In genomic region chr17:930258-930657, GRCh38 we compare ENCODE assay signal across 1 cellular context.
A peak's percentile ranks its signal among the peaks of the same experiment; 100 is the strongest.
TF ChIP-seq lines count a peak whose summit lies in the region.

No MANE protein-coding gene starts in this region.

TF ChIP-seq in HepG2, 621 proteins besides CTCF, POLR2A, EP300 and RAD21 (continued from another document and continues in another):
- no peak for TF ChIP-seq ZNF142 (CRISPR knock-in tag; IDR thresholded peaks at IDR 0.05)
- TF ChIP-seq, protein P1, sequence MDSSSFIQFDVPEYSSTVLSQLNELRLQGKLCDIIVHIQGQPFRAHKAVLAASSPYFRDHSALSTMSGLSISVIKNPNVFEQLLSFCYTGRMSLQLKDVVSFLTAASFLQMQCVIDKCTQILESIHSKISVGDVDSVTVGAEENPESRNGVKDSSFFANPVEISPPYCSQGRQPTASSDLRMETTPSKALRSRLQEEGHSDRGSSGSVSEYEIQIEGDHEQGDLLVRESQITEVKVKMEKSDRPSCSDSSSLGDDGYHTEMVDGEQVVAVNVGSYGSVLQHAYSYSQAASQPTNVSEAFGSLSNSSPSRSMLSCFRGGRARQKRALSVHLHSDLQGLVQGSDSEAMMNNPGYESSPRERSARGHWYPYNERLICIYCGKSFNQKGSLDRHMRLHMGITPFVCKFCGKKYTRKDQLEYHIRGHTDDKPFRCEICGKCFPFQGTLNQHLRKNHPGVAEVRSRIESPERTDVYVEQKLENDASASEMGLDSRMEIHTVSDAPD (CRISPR knock-in tag; IDR thresholded peaks at IDR 0.05), result peak; percentile 76; the same call in 1 of the 2 replicates
- TF ChIP-seq NR1H2 (CRISPR knock-in tag; IDR thresholded peaks at IDR 0.05; ENCODE audit: borderline replicate concordance, low read depth), result no peak
- peak; percentile 36; the same call in 1 of the 2 replicates for TF ChIP-seq HINFP (CRISPR knock-in tag; IDR thresholded peaks at IDR 0.05; ENCODE audit: low read depth)
- peak; percentile 71 for TF ChIP-seq ZNF670 (CRISPR knock-in tag; IDR thresholded peaks at IDR 0.05; ENCODE audit: borderline replicate concordance)
- TF ChIP-seq DBP (CRISPR knock-in tag; IDR thresholded peaks at IDR 0.05; ENCODE audit: not compliant biosample characterization), result no peak
- TF ChIP-seq ZFAT (CRISPR knock-in tag; conservative IDR thresholded peaks at IDR 0.05), result no peak
- 0 out of 2 replicates have a peak, but pooled peaks have one; percentile 31 for TF ChIP-seq ZSCAN22 (CRISPR knock-in tag; IDR thresholded peaks at IDR 0.05)
- no peak for TF ChIP-seq ZNF44 (CRISPR knock-in tag; IDR thresholded peaks at IDR 0.05)
- TF ChIP-seq ZNF496 (CRISPR knock-in tag; IDR thresholded peaks at IDR 0.05; ENCODE audit: insufficient replicate concordance), result no peak
- peak; percentile 90 for TF ChIP-seq ATF2 (CRISPR knock-in tag; IDR thresholded peaks at IDR 0.05)
- no peak for TF ChIP-seq RFX5 (IDR thresholded peaks at IDR 0.05; ENCODE audit: low read depth, low read length)
- TF ChIP-seq ZNF256 (CRISPR knock-in tag; conservative IDR thresholded peaks at IDR 0.05), result no peak
- no peak for TF ChIP-seq TCF12 (IDR thresholded peaks at IDR 0.05)
- TF ChIP-seq TCF12 (CRISPR knock-in tag; IDR thresholded peaks at IDR 0.05), result 0 out of 2 replicates have a peak, but pooled peaks have one; percentile 34
- TF ChIP-seq GLI4 (CRISPR knock-in tag; IDR thresholded peaks at IDR 0.05; ENCODE audit: borderline replicate concordance), result no peak; the same call in 1 of the 2 replicates
- TF ChIP-seq TEAD3 (CRISPR knock-in tag; optimal IDR thresholded peaks at IDR 0.05; ENCODE audit: borderline replicate concordance), result peak; percentile 98
- no peak for TF ChIP-seq THYN1 (CRISPR knock-in tag; IDR thresholded peaks at IDR 0.05; ENCODE audit: borderline replicate concordance, low read depth)
- TF ChIP-seq FOXK2 (IDR thresholded peaks at IDR 0.05), result peak; percentile 98
- no peak for TF ChIP-seq MAZ (IDR thresholded peaks at IDR 0.05; ENCODE audit: borderline replicate concordance, low read depth, low read length)
- TF ChIP-seq MAZ (CRISPR knock-in tag; IDR thresholded peaks at IDR 0.05; ENCODE audit: low read depth), result no peak
- no peak for TF ChIP-seq ZNF619 (CRISPR knock-in tag; IDR thresholded peaks at IDR 0.05)
- TF ChIP-seq EZH2 (conservative IDR thresholded peaks at IDR 0.05; ENCODE audit: low read depth, low read length), result no peak
- peak; percentile 79 for TF ChIP-seq HNF4A (CRISPR knock-in tag; IDR thresholded peaks at IDR 0.05)
- TF ChIP-seq KDM5A (IDR thresholded peaks at IDR 0.05; ENCODE audit: borderline replicate concordance, low read length), result no peak; the same call in 1 of the 2 replicates
- peak; percentile 94 for TF ChIP-seq IKZF5 (CRISPR knock-in tag; IDR thresholded peaks at IDR 0.05)
- no peak for TF ChIP-seq JDP2 (CRISPR knock-in tag; IDR thresholded peaks at IDR 0.05; ENCODE audit: borderline replicate concordance)
- TF ChIP-seq BATF2 (CRISPR knock-in tag; IDR thresholded peaks at IDR 0.05), result 0 out of 2 replicates have a peak, but pooled peaks have one; percentile 72
- TF ChIP-seq ZNF333 (CRISPR knock-in tag; IDR thresholded peaks at IDR 0.05; ENCODE audit: borderline replicate concordance), result no peak
- no peak for TF ChIP-seq SMAD1 (CRISPR knock-in tag; IDR thresholded peaks at IDR 0.05; ENCODE audit: borderline replicate concordance, low read depth)
- 0 out of 2 replicates have a peak, but pooled peaks have one; percentile 72 for TF ChIP-seq ZSCAN30 (CRISPR knock-in tag; IDR thresholded peaks at IDR 0.05)
- TF ChIP-seq, protein P2, sequence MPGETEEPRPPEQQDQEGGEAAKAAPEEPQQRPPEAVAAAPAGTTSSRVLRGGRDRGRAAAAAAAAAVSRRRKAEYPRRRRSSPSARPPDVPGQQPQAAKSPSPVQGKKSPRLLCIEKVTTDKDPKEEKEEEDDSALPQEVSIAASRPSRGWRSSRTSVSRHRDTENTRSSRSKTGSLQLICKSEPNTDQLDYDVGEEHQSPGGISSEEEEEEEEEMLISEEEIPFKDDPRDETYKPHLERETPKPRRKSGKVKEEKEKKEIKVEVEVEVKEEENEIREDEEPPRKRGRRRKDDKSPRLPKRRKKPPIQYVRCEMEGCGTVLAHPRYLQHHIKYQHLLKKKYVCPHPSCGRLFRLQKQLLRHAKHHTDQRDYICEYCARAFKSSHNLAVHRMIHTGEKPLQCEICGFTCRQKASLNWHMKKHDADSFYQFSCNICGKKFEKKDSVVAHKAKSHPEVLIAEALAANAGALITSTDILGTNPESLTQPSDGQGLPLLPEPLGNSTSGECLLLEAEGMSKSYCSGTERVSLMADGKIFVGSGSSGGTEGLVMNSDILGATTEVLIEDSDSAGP (CRISPR knock-in tag; IDR thresholded peaks at IDR 0.05; ENCODE audit: borderline replicate concordance), result 0 out of 2 replicates have a peak, but pooled peaks have one; percentile 35
- TF ChIP-seq DNMT3B (CRISPR knock-in tag; conservative IDR thresholded peaks at IDR 0.05), result peak; percentile 91; the same call in 1 of the 2 replicates
- peak; percentile 89; the same call in 1 of the 2 replicates for TF ChIP-seq TOE1 (CRISPR knock-in tag; IDR thresholded peaks at IDR 0.05)
- TF ChIP-seq, protein P3, sequence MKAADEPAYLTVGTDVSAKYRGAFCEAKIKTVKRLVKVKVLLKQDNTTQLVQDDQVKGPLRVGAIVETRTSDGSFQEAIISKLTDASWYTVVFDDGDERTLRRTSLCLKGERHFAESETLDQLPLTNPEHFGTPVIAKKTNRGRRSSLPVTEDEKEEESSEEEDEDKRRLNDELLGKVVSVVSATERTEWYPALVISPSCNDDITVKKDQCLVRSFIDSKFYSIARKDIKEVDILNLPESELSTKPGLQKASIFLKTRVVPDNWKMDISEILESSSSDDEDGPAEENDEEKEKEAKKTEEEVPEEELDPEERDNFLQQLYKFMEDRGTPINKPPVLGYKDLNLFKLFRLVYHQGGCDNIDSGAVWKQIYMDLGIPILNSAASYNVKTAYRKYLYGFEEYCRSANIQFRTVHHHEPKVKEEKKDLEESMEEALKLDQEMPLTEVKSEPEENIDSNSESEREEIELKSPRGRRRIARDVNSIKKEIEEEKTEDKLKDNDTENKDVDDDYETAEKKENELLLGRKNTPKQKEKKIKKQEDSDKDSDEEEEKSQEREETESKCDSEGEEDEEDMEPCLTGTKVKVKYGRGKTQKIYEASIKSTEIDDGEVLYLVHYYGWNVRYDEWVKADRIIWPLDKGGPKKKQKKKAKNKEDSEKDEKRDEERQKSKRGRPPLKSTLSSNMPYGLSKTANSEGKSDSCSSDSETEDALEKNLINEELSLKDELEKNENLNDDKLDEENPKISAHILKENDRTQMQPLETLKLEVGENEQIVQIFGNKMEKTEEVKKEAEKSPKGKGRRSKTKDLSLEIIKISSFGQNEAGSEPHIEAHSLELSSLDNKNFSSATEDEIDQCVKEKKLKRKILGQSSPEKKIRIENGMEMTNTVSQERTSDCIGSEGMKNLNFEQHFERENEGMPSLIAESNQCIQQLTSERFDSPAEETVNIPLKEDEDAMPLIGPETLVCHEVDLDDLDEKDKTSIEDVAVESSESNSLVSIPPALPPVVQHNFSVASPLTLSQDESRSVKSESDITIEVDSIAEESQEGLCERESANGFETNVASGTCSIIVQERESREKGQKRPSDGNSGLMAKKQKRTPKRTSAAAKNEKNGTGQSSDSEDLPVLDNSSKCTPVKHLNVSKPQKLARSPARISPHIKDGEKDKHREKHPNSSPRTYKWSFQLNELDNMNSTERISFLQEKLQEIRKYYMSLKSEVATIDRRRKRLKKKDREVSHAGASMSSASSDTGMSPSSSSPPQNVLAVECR (CRISPR knock-in tag; IDR thresholded peaks at IDR 0.05; ENCODE audit: borderline replicate concordance), result peak; percentile 66; the same call in 1 of the 2 replicates
- peak; percentile 98 for TF ChIP-seq BCL6 (CRISPR knock-in tag; IDR thresholded peaks at IDR 0.05)
- TF ChIP-seq, protein P4, sequence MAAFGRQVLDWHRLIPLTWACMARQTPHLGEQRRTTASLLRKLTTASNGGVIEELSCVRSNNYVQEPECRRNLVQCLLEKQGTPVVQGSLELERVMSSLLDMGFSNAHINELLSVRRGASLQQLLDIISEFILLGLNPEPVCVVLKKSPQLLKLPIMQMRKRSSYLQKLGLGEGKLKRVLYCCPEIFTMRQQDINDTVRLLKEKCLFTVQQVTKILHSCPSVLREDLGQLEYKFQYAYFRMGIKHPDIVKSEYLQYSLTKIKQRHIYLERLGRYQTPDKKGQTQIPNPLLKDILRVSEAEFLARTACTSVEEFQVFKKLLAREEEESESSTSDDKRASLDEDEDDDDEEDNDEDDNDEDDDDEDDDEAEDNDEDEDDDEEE (CRISPR knock-in tag; IDR thresholded peaks at IDR 0.05), result no peak
- no peak for TF ChIP-seq ZNF549 (CRISPR knock-in tag; IDR thresholded peaks at IDR 0.05)
- peak; percentile 99 for TF ChIP-seq HDAC2 (CRISPR knock-in tag; IDR thresholded peaks at IDR 0.05)
- TF ChIP-seq ELF4 (CRISPR knock-in tag; IDR thresholded peaks at IDR 0.05; ENCODE audit: borderline replicate concordance), result no peak
- no peak for TF ChIP-seq GZF1 (CRISPR knock-in tag; IDR thresholded peaks at IDR 0.05)
- no peak for TF ChIP-seq ZNF550 (CRISPR knock-in tag; IDR thresholded peaks at IDR 0.05; ENCODE audit: borderline replicate concordance)
- no peak for TF ChIP-seq ZNF569 (CRISPR knock-in tag; IDR thresholded peaks at IDR 0.05; ENCODE audit: borderline replicate concordance)
